In genomic region chr1:32333251-32333963, GRCh38 we compare ENCODE assay signal across 13 cellular contexts. TPM values are rescaled to one million over a fixed set of nuclear protein-coding genes. Genes with fewer than 3 reads are reported as not detected.
DNase-seq lines count a peak whose midpoint lies in the region; FAIRE-seq and TF ChIP-seq lines count a peak whose summit lies in the region.
"Had no signal": no experiment of that assay in that cellular context is flagged by ENCODE, and none has a peak within 500 bp of the region (broad histone marks: within the 10 kb centered on the region; RNA-seq: fewer than 3 reads in every experiment).

No MANE protein-coding gene starts in this region.

- H3K4me1 ChIP-seq in MM.1S (ENCODE audit: low read length) (peaks cover 58% of the 10 kb centered on the region), ectodermal cell (ENCODE audit: control insufficient read depth, insufficient read depth, low read length) (peaks cover 30% of the 10 kb centered on the region), prostate gland (replicated peaks) (peaks cover 6% of the 10 kb centered on the region), left ventricle myocardium inferior (peaks cover 42% of the 10 kb centered on the region)

- no peak for FAIRE-seq in urothelium cell line (lab: Jason Lieb, UNC)

- H3K36me3 ChIP-seq in MM.1S (replicated peaks; ENCODE audit: insufficient read depth, low read length) (no peaks in the 10 kb centered on the region), ectodermal cell (ENCODE audit: control insufficient read depth, insufficient read depth, low read length) (peaks cover 49% of the 10 kb centered on the region), prostate gland (peaks cover 0 to 13% of the 10 kb centered on the region in 2 donors), left ventricle myocardium inferior (peaks cover 51% of the 10 kb centered on the region)

- intact Hi-C loops in prostate gland (cut with DNase I): no loop called here
- intact Hi-C loops in left ventricle myocardium inferior (cut with micrococcal nuclease): no loop called here

- H3K4me3 ChIP-seq in MM.1S (ENCODE audit: low read length): no peak overlapping the region
- H3K4me3 ChIP-seq in ectodermal cell (ENCODE audit: insufficient read depth, low read depth, low read length): peak overlapping the region; percentile 70
- no peak overlapping the region for H3K4me3 ChIP-seq in prostate gland
- no peak overlapping the region for H3K4me3 ChIP-seq in left ventricle myocardium inferior

- no peak overlapping the region for H2AFZ ChIP-seq in MM.1S (ENCODE audit: low read length)

- peak; percentile 37 for DNase-seq in DMS53 (lab: John Stamatoyannopoulos, UW)
- no peak for DNase-seq in DMS53 treated with DMSO at 0.1 percent for 48 hours (lab: John Stamatoyannopoulos, UW; ENCODE audit: unreplicated experiment)
- DNase-seq in MM.1S: peak; percentile 45
- DNase-seq in prostate gland (ENCODE audit: low spot score): no peak
- DNase-seq in urothelium cell line (ENCODE audit: low spot score): no peak
- no peak for DNase-seq in left ventricle myocardium inferior
- no peak for DNase-seq in NCI-H2081 treated with DMSO at 0.1 percent for 48 hours (lab: John Stamatoyannopoulos, UW)
- DNase-seq: 8988T; activated CD8-positive, alpha-beta memory T cell treated with anti-CD3 and anti-CD28 coated beads, Interleukin-2, amount 10 ng/mL, durations not matched to agents 7 days and 5 days; central memory CD4-positive, alpha-beta T cell; NCI-H226; stimulated activated CD4-positive, alpha-beta T cell treated with anti-CD3 and anti-CD28 coated beads, Interleukin-15, amount 100 ng/mL, for 24 hours had no signal

- no peaks in the 10 kb centered on the region for H3K9me2 ChIP-seq in MM.1S (replicated peaks; ENCODE audit: insufficient read depth, low read length)

- H3K79me2 ChIP-seq in MM.1S (ENCODE audit: low read length): peaks cover 9% of the 10 kb centered on the region

- TF ChIP-seq CTCF in MM.1S (IDR thresholded peaks at IDR 0.05; ENCODE audit: low read length): peak; percentile 21; the same call in 1 of the 2 replicates
- peak in 1 of 4 experiments; percentile 7 for TF ChIP-seq CTCF in prostate gland (IDR thresholded peaks at IDR 0.05)
- no peak for TF ChIP-seq CTCF in left ventricle myocardium inferior (IDR thresholded peaks at IDR 0.05; ENCODE audit: borderline replicate concordance)

- H3K27ac ChIP-seq in MM.1S (ENCODE audit: low read length): peak overlapping the region; percentile 60; the same call in 1 of the 2 replicates
- H3K27ac ChIP-seq in ectodermal cell (ENCODE audit: insufficient read depth, low read depth, low read length, poor library complexity, severe bottlenecking): no peak overlapping the region
- peak overlapping the region; percentile 58 to 63 for H3K27ac ChIP-seq in prostate gland
- no peak overlapping the region for H3K27ac ChIP-seq in left ventricle myocardium inferior (replicated peaks)

- no peaks in the 10 kb centered on the region for H3K9me3 ChIP-seq in MM.1S (replicated peaks; ENCODE audit: insufficient read depth, low read length)
- H3K9me3 ChIP-seq in ectodermal cell (ENCODE audit: control insufficient read depth, low read length): no peaks in the 10 kb centered on the region
- no peaks in the 10 kb centered on the region for H3K9me3 ChIP-seq in prostate gland
- no peaks in the 10 kb centered on the region for H3K9me3 ChIP-seq in left ventricle myocardium inferior (replicated peaks)

- peak overlapping the region; percentile 79 for H3K4me2 ChIP-seq in MM.1S (ENCODE audit: low read depth, low read length)

- H3K27me3 ChIP-seq in MM.1S (replicated peaks; ENCODE audit: insufficient read depth, low read length) (no peaks in the 10 kb centered on the region), ectodermal cell (ENCODE audit: control insufficient read depth, insufficient read depth, low read length, poor library complexity, severe bottlenecking) (no peaks in the 10 kb centered on the region), prostate gland (replicated peaks; ENCODE audit: insufficient read depth) (no peaks in the 10 kb centered on the region), left ventricle myocardium inferior (ENCODE audit: low read depth) (no peaks in the 10 kb centered on the region)

- H4K20me1 ChIP-seq in MM.1S (ENCODE audit: insufficient read depth, low read length): no peaks in the 10 kb centered on the region

- no peak for TF ChIP-seq POLR2A in prostate gland (IDR thresholded peaks at IDR 0.05)

- WGBS in ectodermal cell, 2 experiments: 91 to 96% methylated on average over 2 to 3 of the region's 3 CpGs
- WGBS in prostate gland: 51% methylated on average over 3 of the region's 3 CpGs

- H3F3A ChIP-seq in MM.1S (ENCODE audit: insufficient read depth, low read length): peaks cover 47% of the 10 kb centered on the region

- H3K9ac ChIP-seq in MM.1S (ENCODE audit: low read length): no peak overlapping the region

RNA-seq across cellular contexts. Expression of gene MARCKSL1, which starts 2.6 kb away (rescaled TPM):
- polyA plus RNA-seq in ectodermal cell (2013, experiment 1 of 4): 893 TPM
- polyA plus RNA-seq in ectodermal cell (2013, experiment 2 of 4): 819 TPM
- 643 TPM for polyA plus RNA-seq in ectodermal cell (2013, experiment 3 of 4)
- 739 TPM for polyA plus RNA-seq in ectodermal cell (2013, experiment 4 of 4)
- total RNA-seq in prostate gland (100 to 1,000 TPM; 144 to 243 TPM), left ventricle myocardium inferior (10.0 TPM)

RNA-seq across cellular contexts. Expression of gene FAM229A, which starts 28.9 kb away (rescaled TPM):
- 9.1 TPM for polyA plus RNA-seq in ectodermal cell (2013, experiment 1 of 4)
- 8.7 TPM for polyA plus RNA-seq in ectodermal cell (2013, experiment 2 of 4)
- polyA plus RNA-seq in ectodermal cell (2013, experiment 3 of 4): 10.7 TPM
- polyA plus RNA-seq in ectodermal cell (2013, experiment 4 of 4): 10.1 TPM
- total RNA-seq in prostate gland (10 to 100 TPM in 1 of 2 donors, 1 to 10 TPM in 1; 8.5 to 24.2 TPM), left ventricle myocardium inferior (2.1 TPM)

RNA-seq across cellular contexts. Expression of gene TSSK3, which starts 28.9 kb away (rescaled TPM):
- 3.6 TPM for polyA plus RNA-seq in ectodermal cell (2013, experiment 1 of 4)
- polyA plus RNA-seq in ectodermal cell (2013, experiment 2 of 4): 0.94 TPM
- polyA plus RNA-seq in ectodermal cell (2013, experiment 3 of 4): 1.2 TPM
- polyA plus RNA-seq in ectodermal cell (2013, experiment 4 of 4): 2.1 TPM
- total RNA-seq in prostate gland (1 to 10 TPM in 1 of 2 donors, not detected in 1; 7.0 TPM), left ventricle myocardium inferior (2.1 TPM)

RNA-seq across cellular contexts. Expression of gene HDAC1, which starts 41.5 kb away (rescaled TPM):
- 155 TPM for polyA plus RNA-seq in ectodermal cell (2013, experiment 1 of 4)
- polyA plus RNA-seq in ectodermal cell (2013, experiment 2 of 4): 163 TPM
- polyA plus RNA-seq in ectodermal cell (2013, experiment 3 of 4): 115 TPM
- 131 TPM for polyA plus RNA-seq in ectodermal cell (2013, experiment 4 of 4)
- total RNA-seq in prostate gland (10 to 100 TPM; 85.8 to 98.0 TPM), left ventricle myocardium inferior (40.4 TPM)

Comparison
In these comparisons a context has a peak if more than half of its experiments do, and no peak if none do; other contexts are left out.
1. DNase-seq: peak in DMS53 (single experiment) and MM.1S (single experiment); none in DMS53 treated with DMSO at 0.1 percent for 48 hours (single experiment), prostate gland (single experiment), urothelium cell line (single experiment), left ventricle myocardium inferior (single experiment) and NCI-H2081 treated with DMSO at 0.1 percent for 48 hours (single experiment).
2. H3K27ac ChIP-seq: peak in MM.1S (single experiment) and prostate gland (2 of 2); none in ectodermal cell (single experiment) and left ventricle myocardium inferior (single experiment).
3. RNA of gene MARCKSL1, which starts 2.6 kb away (total RNA-seq): 144 to 243 TPM in prostate gland; 10.0 TPM in left ventricle myocardium inferior (single experiment); every median in the first group is over 10 times any median in the second.